ENCODE assay signal across 1 cellular context in the genomic region with DNA sequence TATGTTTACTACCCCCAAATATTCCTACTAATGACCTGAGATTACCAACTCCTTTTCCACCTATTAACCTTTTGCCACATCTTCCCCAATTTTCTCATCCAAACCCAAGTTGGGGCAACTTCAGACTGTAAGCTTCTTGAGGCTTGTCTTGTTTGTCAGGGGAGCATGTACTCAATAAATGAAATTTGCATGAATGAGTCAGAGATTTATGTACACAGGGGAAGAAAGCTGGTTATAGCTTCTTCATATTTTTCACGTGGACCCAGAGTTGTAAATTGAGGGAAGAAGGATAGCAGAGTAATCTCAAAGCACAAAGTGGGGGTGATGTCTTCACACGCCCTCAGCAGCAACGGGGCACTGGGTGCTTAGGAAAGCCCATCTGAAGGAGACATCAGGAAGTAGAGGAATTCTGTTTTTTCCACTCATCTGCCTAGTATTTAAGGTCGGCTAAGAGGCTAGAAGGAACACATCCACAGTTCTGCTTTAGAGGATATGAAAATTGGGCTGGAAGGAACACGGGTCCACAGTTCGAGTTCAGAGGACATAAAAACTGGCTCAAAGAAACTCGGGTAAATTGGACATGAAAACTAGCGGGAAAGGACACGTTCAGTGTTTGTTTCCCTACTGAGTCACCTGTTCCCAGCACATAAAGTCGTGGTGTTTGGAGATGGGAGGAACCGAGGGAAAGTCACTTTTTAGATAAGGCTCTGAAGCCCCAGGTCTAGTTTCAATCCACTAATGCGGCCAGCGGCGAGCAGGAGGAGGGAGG.
TF ChIP-seq lines count a peak whose summit lies in the region.

No MANE protein-coding gene starts in this region.

TF ChIP-seq in GM23338, 12 proteins besides CTCF, POLR2A, EP300 and RAD21 (continued from another document):
- TF ChIP-seq, protein P1, sequence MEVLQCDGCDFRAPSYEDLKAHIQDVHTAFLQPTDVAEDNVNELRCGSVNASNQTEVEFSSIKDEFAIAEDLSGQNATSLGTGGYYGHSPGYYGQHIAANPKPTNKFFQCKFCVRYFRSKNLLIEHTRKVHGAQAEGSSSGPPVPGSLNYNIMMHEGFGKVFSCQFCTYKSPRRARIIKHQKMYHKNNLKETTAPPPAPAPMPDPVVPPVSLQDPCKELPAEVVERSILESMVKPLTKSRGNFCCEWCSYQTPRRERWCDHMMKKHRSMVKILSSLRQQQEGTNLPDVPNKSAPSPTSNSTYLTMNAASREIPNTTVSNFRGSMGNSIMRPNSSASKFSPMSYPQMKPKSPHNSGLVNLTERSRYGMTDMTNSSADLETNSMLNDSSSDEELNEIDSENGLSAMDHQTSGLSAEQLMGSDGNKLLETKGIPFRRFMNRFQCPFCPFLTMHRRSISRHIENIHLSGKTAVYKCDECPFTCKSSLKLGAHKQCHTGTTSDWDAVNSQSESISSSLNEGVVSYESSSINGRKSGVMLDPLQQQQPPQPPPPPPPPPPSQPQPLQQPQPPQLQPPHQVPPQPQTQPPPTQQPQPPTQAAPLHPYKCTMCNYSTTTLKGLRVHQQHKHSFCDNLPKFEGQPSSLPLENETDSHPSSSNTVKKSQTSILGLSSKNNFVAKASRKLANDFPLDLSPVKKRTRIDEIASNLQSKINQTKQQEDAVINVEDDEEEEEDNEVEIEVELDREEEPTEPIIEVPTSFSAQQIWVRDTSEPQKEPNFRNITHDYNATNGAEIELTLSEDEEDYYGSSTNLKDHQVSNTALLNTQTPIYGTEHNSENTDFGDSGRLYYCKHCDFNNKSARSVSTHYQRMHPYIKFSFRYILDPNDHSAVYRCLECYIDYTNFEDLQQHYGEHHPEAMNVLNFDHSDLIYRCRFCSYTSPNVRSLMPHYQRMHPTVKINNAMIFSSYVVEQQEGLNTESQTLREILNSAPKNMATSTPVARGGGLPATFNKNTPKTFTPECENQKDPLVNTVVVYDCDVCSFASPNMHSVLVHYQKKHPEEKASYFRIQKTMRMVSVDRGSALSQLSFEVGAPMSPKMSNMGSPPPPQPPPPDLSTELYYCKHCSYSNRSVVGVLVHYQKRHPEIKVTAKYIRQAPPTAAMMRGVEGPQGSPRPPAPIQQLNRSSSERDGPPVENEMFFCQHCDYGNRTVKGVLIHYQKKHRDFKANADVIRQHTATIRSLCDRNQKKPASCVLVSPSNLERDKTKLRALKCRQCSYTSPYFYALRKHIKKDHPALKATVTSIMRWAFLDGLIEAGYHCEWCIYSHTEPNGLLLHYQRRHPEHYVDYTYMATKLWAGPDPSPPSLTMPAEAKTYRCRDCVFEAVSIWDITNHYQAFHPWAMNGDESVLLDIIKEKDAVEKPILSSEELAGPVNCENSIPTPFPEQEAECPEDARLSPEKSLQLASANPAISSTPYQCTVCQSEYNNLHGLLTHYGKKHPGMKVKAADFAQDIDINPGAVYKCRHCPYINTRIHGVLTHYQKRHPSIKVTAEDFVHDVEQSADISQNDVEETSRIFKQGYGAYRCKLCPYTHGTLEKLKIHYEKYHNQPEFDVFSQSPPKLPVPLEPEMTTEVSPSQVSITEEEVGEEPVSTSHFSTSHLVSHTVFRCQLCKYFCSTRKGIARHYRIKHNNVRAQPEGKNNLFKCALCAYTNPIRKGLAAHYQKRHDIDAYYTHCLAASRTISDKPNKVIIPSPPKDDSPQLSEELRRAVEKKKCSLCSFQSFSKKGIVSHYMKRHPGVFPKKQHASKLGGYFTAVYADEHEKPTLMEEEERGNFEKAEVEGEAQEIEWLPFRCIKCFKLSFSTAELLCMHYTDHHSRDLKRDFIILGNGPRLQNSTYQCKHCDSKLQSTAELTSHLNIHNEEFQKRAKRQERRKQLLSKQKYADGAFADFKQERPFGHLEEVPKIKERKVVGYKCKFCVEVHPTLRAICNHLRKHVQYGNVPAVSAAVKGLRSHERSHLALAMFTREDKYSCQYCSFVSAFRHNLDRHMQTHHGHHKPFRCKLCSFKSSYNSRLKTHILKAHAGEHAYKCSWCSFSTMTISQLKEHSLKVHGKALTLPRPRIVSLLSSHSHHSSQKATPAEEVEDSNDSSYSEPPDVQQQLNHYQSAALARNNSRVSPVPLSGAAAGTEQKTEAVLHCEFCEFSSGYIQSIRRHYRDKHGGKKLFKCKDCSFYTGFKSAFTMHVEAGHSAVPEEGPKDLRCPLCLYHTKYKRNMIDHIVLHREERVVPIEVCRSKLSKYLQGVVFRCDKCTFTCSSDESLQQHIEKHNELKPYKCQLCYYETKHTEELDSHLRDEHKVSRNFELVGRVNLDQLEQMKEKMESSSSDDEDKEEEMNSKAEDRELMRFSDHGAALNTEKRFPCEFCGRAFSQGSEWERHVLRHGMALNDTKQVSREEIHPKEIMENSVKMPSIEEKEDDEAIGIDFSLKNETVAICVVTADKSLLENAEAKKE (CRISPR knock-in tag; IDR thresholded peaks at IDR 0.05), result no peak
- no peak for TF ChIP-seq POLR2AphosphoS5 (IDR thresholded peaks at IDR 0.05; ENCODE audit: low read depth)
- TF ChIP-seq EZH2 (IDR thresholded peaks at IDR 0.05; ENCODE audit: low read depth, unreplicated experiment), result no peak
